In the genomic region with DNA sequence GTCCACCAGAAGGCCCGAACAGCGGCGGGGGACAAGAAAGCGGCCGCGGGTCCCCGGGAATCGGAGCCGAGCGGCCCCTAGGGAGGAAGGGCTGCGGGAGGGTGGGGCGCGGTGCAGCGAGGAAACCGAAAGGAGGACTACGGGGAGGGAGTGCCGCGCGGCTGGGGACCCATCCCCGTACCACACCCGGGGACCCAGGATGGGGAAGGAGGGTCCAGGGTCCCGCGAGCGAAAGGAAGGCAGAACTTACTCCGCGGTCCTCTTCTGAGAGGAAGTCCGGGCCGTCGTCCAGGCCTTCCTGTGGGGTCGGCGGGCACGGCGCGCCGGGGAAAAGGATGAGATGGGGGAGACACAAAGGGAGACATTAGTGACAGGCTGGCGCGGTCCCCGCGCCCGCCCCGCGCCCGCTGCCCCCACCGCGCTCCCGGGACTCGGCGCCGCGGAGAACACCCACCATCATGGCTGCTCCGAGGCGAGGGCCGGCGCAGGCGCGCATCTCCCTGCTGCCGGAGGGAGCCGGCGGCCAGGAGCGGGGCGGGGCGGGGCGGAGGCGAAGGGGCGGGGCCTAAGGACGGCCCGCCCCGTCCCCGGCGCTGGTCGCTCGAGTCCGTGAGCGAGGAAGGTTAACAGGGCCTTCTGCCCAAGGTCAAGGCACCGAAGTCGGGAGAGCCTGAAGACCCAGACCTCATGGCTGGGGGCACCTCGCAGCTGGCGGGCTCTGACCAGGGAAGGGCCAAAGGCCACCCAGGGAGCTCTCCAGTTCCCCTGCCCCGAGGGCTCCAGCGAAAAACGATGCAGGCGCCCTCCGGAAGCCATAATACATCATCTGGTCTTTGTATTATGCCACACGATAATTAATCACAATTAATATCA, we compare ENCODE assay signal across 1 cellular context.
A peak's percentile ranks its signal among the peaks of the same experiment; 100 is the strongest.
TF ChIP-seq lines count a peak whose summit lies in the region.

Gene SNX6 (minus strand): TSS at position 492 of the 873 bp plus-strand sequence. CDS start 32 bp downstream, at position 460.

TF ChIP-seq in HepG2, 621 proteins besides CTCF, POLR2A, EP300 and RAD21 (continued from another document and continues in another):
- TF ChIP-seq ZNF331 (CRISPR knock-in tag; IDR thresholded peaks at IDR 0.05), result 0 out of 2 replicates have a peak, but pooled peaks have one; percentile 5
- no peak for TF ChIP-seq ZSCAN30 (CRISPR knock-in tag; IDR thresholded peaks at IDR 0.05)
- no peak for TF ChIP-seq RFX5 (IDR thresholded peaks at IDR 0.05; ENCODE audit: low read depth, low read length)
- TF ChIP-seq ZIK1 (CRISPR knock-in tag; IDR thresholded peaks at IDR 0.05; ENCODE audit: borderline replicate concordance, low read depth), result no peak
- TF ChIP-seq GLI4 (CRISPR knock-in tag; IDR thresholded peaks at IDR 0.05; ENCODE audit: borderline replicate concordance), result peak; percentile 76; the same call in 1 of the 2 replicates
- TF ChIP-seq, protein P1, sequence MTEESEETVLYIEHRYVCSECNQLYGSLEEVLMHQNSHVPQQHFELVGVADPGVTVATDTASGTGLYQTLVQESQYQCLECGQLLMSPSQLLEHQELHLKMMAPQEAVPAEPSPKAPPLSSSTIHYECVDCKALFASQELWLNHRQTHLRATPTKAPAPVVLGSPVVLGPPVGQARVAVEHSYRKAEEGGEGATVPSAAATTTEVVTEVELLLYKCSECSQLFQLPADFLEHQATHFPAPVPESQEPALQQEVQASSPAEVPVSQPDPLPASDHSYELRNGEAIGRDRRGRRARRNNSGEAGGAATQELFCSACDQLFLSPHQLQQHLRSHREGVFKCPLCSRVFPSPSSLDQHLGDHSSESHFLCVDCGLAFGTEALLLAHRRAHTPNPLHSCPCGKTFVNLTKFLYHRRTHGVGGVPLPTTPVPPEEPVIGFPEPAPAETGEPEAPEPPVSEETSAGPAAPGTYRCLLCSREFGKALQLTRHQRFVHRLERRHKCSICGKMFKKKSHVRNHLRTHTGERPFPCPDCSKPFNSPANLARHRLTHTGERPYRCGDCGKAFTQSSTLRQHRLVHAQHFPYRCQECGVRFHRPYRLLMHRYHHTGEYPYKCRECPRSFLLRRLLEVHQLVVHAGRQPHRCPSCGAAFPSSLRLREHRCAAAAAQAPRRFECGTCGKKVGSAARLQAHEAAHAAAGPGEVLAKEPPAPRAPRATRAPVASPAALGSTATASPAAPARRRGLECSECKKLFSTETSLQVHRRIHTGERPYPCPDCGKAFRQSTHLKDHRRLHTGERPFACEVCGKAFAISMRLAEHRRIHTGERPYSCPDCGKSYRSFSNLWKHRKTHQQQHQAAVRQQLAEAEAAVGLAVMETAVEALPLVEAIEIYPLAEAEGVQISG (CRISPR knock-in tag; IDR thresholded peaks at IDR 0.05), result peak; percentile 88
- TF ChIP-seq KLF16 (CRISPR knock-in tag; IDR thresholded peaks at IDR 0.05), result peak in 1 of 2 experiments; percentile 84; a peak in 3 of 4 replicates
- TF ChIP-seq FOXP1 (IDR thresholded peaks at IDR 0.05), result no peak
- no peak for TF ChIP-seq FOXP1 (CRISPR knock-in tag; IDR thresholded peaks at IDR 0.05)
- no peak for TF ChIP-seq PHB2 (IDR thresholded peaks at IDR 0.05; ENCODE audit: partially characterized antibody)
- TF ChIP-seq TBP (CRISPR knock-in tag; IDR thresholded peaks at IDR 0.05), result peak; percentile 91
- no peak for TF ChIP-seq FOXK2 (IDR thresholded peaks at IDR 0.05)
- TF ChIP-seq GATAD1 (CRISPR knock-in tag; IDR thresholded peaks at IDR 0.05), result peak; percentile 35; the same call in 1 of the 2 replicates
- peak; percentile 67; the same call in 1 of the 2 replicates for TF ChIP-seq JUN (CRISPR knock-in tag; IDR thresholded peaks at IDR 0.05)
- TF ChIP-seq ZNF317 (CRISPR knock-in tag; IDR thresholded peaks at IDR 0.05), result peak; percentile 8; the same call in 1 of the 2 replicates
- TF ChIP-seq BRCA1 (CRISPR knock-in tag; IDR thresholded peaks at IDR 0.05), result peak; percentile 45; the same call in 1 of the 2 replicates
- peak; percentile 87; the same call in 1 of the 2 replicates for TF ChIP-seq ZNF513 (CRISPR knock-in tag; conservative IDR thresholded peaks at IDR 0.05)
- no peak for TF ChIP-seq ZNF615 (CRISPR knock-in tag; IDR thresholded peaks at IDR 0.05; ENCODE audit: borderline replicate concordance)
- no peak for TF ChIP-seq TRIM24 (CRISPR knock-in tag; IDR thresholded peaks at IDR 0.05)
- TF ChIP-seq REPIN1 (CRISPR knock-in tag; IDR thresholded peaks at IDR 0.05; ENCODE audit: borderline replicate concordance, low read depth), result peak; percentile 58; the same call in 1 of the 2 replicates
- TF ChIP-seq ZNF354B (CRISPR knock-in tag; IDR thresholded peaks at IDR 0.05), result no peak
- 0 out of 2 replicates have a peak, but pooled peaks have one; percentile 47 for TF ChIP-seq DPF2 (CRISPR knock-in tag; IDR thresholded peaks at IDR 0.05; ENCODE audit: borderline replicate concordance, low read depth)
- no peak for TF ChIP-seq ZNF10 (CRISPR knock-in tag; IDR thresholded peaks at IDR 0.05; ENCODE audit: borderline replicate concordance, low read depth)
- peak; percentile 41 for TF ChIP-seq SP5 (CRISPR knock-in tag; IDR thresholded peaks at IDR 0.05; ENCODE audit: borderline replicate concordance, low read depth)
- peak; percentile 67; the same call in 1 of the 2 replicates for TF ChIP-seq ZNF142 (CRISPR knock-in tag; IDR thresholded peaks at IDR 0.05)
- peak; percentile 21; the same call in 1 of the 2 replicates for TF ChIP-seq ZNF136 (CRISPR knock-in tag; IDR thresholded peaks at IDR 0.05; ENCODE audit: low read depth)
- peak; percentile 39; the same call in 1 of the 2 replicates for TF ChIP-seq HNF4A (CRISPR knock-in tag; IDR thresholded peaks at IDR 0.05)
- TF ChIP-seq ZBTB49 (CRISPR knock-in tag; IDR thresholded peaks at IDR 0.05; ENCODE audit: borderline replicate concordance), result 0 out of 2 replicates have a peak, but pooled peaks have one; percentile 34
- TF ChIP-seq TFDP1 (CRISPR knock-in tag; IDR thresholded peaks at IDR 0.05; ENCODE audit: borderline replicate concordance), result peak; percentile 44; the same call in 1 of the 2 replicates
- peak; percentile 89 for TF ChIP-seq TAF1 (CRISPR knock-in tag; IDR thresholded peaks at IDR 0.05)
- TF ChIP-seq SNAPC5 (CRISPR knock-in tag; IDR thresholded peaks at IDR 0.05; ENCODE audit: borderline replicate concordance), result no peak; the same call in 1 of the 2 replicates
- peak; percentile 79 for TF ChIP-seq ESRRA (CRISPR knock-in tag; IDR thresholded peaks at IDR 0.05; ENCODE audit: low read depth)
- TF ChIP-seq ZBTB1 (CRISPR knock-in tag; IDR thresholded peaks at IDR 0.05; ENCODE audit: borderline replicate concordance), result no peak
- TF ChIP-seq ZNF724P (CRISPR knock-in tag; IDR thresholded peaks at IDR 0.05; ENCODE audit: borderline replicate concordance), result peak; percentile 64; the same call in 1 of the 2 replicates
- TF ChIP-seq, protein P2, sequence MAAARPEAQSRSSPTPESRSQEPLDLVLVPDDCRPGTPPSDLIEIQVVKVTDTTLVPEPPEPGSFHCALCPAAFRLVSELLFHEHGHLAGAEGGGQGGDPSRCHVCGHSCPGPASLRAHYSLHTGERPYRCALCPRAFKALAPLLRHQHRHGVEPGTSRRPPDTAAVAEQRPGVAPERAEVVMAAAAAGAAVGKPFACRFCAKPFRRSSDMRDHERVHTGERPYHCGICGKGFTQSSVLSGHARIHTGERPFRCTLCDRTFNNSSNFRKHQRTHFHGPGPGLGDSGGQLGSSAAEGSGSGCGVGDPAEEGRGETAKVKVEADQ (CRISPR knock-in tag; IDR thresholded peaks at IDR 0.05; ENCODE audit: borderline replicate concordance), result peak; percentile 74; the same call in 1 of the 2 replicates
- TF ChIP-seq, protein P3, sequence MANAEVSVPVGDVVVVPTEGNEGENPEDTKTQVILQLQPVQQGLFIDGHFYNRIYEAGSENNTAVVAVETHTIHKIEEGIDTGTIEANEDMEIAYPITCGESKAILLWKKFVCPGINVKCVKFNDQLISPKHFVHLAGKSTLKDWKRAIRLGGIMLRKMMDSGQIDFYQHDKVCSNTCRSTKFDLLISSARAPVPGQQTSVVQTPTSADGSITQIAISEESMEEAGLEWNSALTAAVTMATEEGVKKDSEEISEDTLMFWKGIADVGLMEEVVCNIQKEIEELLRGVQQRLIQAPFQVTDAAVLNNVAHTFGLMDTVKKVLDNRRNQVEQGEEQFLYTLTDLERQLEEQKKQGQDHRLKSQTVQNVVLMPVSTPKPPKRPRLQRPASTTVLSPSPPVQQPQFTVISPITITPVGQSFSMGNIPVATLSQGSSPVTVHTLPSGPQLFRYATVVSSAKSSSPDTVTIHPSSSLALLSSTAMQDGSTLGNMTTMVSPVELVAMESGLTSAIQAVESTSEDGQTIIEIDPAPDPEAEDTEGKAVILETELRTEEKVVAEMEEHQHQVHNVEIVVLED (CRISPR knock-in tag; IDR thresholded peaks at IDR 0.05; ENCODE audit: borderline replicate concordance), result no peak
- TF ChIP-seq TCF12 (IDR thresholded peaks at IDR 0.05), result no peak
- no peak for TF ChIP-seq TCF12 (CRISPR knock-in tag; IDR thresholded peaks at IDR 0.05)
